In genomic region chr16:19068237-19068815, GRCh38 we compare ENCODE assay signal across 1 cellular context.
TF ChIP-seq lines count a peak whose summit lies in the region.

No MANE protein-coding gene starts in this region.

TF ChIP-seq in SK-N-SH treated with all-trans-retinoic acid at 6 μM for 48 hours, 23 proteins besides CTCF, POLR2A, EP300 and RAD21 (continued from another document):
- no peak for TF ChIP-seq GLIS3 (CRISPR knock-in tag; IDR thresholded peaks at IDR 0.05)
- no peak for TF ChIP-seq ESRRG (CRISPR knock-in tag; IDR thresholded peaks at IDR 0.05)
